ENCODE assay signal across 16 cellular contexts in genomic region chr17:44997733-44998520, GRCh38. TPM values are rescaled to one million over a fixed set of nuclear protein-coding genes. Genes with fewer than 3 reads are reported as not detected.
A peak's percentile ranks its signal among the peaks of the same experiment; 100 is the strongest.
DNase-seq lines count a peak whose midpoint lies in the region; ATAC-seq, FAIRE-seq and TF ChIP-seq lines count a peak whose summit lies in the region.
"Had no signal": no experiment of that assay in that cellular context is flagged by ENCODE, and none has a peak within 500 bp of the region (broad histone marks: within the 10 kb centered on the region; RNA-seq: fewer than 3 reads in every experiment).

No MANE protein-coding gene starts in this region.

- no peak overlapping the region for H2BK12ac ChIP-seq in H1 (ENCODE audit: low read depth, low read length)

- no peak overlapping the region for H3K23ac ChIP-seq in H1 (ENCODE audit: insufficient read length)

- H3K4me3 ChIP-seq in H1 (ENCODE audit: extremely low read depth in 1 of 4, insufficient read depth in 2 of 4, low read depth in 3 of 4, low read length in 4 of 4) (no peak overlapping the region), osteoblast (ENCODE audit: insufficient read depth, low read length) (no peak overlapping the region)
- H3K4me3 ChIP-seq: adrenal gland had no signal

- H3K27ac ChIP-seq in H1 (ENCODE audit: low read depth, low read length): no peak overlapping the region
- no peak overlapping the region for H3K27ac ChIP-seq in osteoblast (ENCODE audit: low read depth, low read length)
- H3K27ac ChIP-seq: adrenal gland had no signal

- no peaks in the 10 kb centered on the region for H4K20me1 ChIP-seq in H1 (replicated peaks in 1 of 2; ENCODE audit: control insufficient read depth in 1 of 2, insufficient read depth in 2 of 2, low read length in 2 of 2)
- no peaks in the 10 kb centered on the region for H4K20me1 ChIP-seq in osteoblast (ENCODE audit: insufficient read depth, low read length)

- TF ChIP-seq CTCF in H1 (IDR thresholded peaks at IDR 0.05; ENCODE audit: control extremely low read depth in 1 of 3, insufficient read depth in 1 of 3, low read depth in 1 of 3, low read length in 3 of 3) (no peak), osteoblast (IDR thresholded peaks at IDR 0.05; ENCODE audit: extremely low read depth, low read depth, low read length) (no peak)

- no peaks in the 10 kb centered on the region for H3K36me3 ChIP-seq in H1 (ENCODE audit: control insufficient read depth in 2 of 4, insufficient read depth in 4 of 4, low read length in 3 of 4)
- H3K36me3 ChIP-seq in osteoblast (ENCODE audit: insufficient read depth, low read length): no peaks in the 10 kb centered on the region
- H3K36me3 ChIP-seq: adrenal gland had no signal

- H2BK5ac ChIP-seq in H1 (ENCODE audit: low read depth, low read length): no peak overlapping the region

- H2BK20ac ChIP-seq in H1 (ENCODE audit: low read length): no peak overlapping the region

- no peak for TF ChIP-seq POLR2A in H1 (IDR thresholded peaks at IDR 0.05; ENCODE audit: control extremely low read depth in 1 of 2, low read depth in 2 of 2, low read length in 2 of 2)

- H3K4me2 ChIP-seq in H1 (ENCODE audit: insufficient read depth in 1 of 2, low read depth in 2 of 2, low read length in 2 of 2) (no peak overlapping the region), osteoblast (ENCODE audit: insufficient read depth, low read length) (no peak overlapping the region)

- H3K23me2 ChIP-seq in H1 (ENCODE audit: low read depth, low read length): no peaks in the 10 kb centered on the region

- H2BK120ac ChIP-seq in H1 (replicated peaks; ENCODE audit: low read depth, low read length): no peak overlapping the region

- TF ChIP-seq RAD21 in H1 (IDR thresholded peaks at IDR 0.05 in 1 of 2, conservative IDR thresholded peaks at IDR 0.05 in 1 of 2; ENCODE audit: low read depth in 2 of 2, low read length in 2 of 2): no peak

- H3K4ac ChIP-seq in H1 (replicated peaks; ENCODE audit: insufficient read length, low read depth, low read length): no peak overlapping the region

- DNase-seq in NCI-H146 (lab: John Stamatoyannopoulos, UW): peak; percentile 16
- DNase-seq in NCI-H146 treated with DMSO at 0.1 percent for 48 hours (lab: John Stamatoyannopoulos, UW; ENCODE audit: unreplicated experiment): no peak
- DNase-seq in NCI-H524 treated with DMSO at 0.1 percent for 48 hours (lab: John Stamatoyannopoulos, UW): peak; percentile 43
- no peak for DNase-seq in H1 (ENCODE audit: low read depth in 1 of 2, low spot score in 2 of 2)
- peak; percentile 79 for DNase-seq in osteoblast (ENCODE audit: insufficient read length, low spot score, missing footprints)
- DNase-seq in stimulated activated CD4-positive, alpha-beta T cell treated with anti-CD3 and anti-CD28 coated beads, Interleukin-4, amount 100 ng/mL, for 24 hours: no peak
- DNase-seq in activated gamma-delta T cell treated with Interleukin-2 at 50 U/mL for 16 hours: no peak
- DNase-seq: 8988T, adrenal gland, H9, head of caudate nucleus, NCI-H446 treated with DMSO at 0.1 percent for 48 hours had no signal

- POLR2A ChIA-PET in H1 (lab: Charles Lee; ENCODE audit: partially characterized antibody): interaction anchor here (0.7 to 0.9 kb wide), 2 partner anchors 8 to 26 kb away, joined by 3 to 4 read pairs; no protein-coding TSS in a partner anchor

- no peak overlapping the region for H2AFZ ChIP-seq in H1 (ENCODE audit: low read length)
- no peak overlapping the region for H2AFZ ChIP-seq in osteoblast (ENCODE audit: low read length)

- no peak for ATAC-seq in GM21515 (IDR thresholded peaks at IDR 0.05; ENCODE audit: unreplicated experiment)

- H3K79me2 ChIP-seq in H1 (ENCODE audit: control insufficient read depth in 1 of 2, insufficient read depth in 2 of 2, low read length in 2 of 2) (no peaks in the 10 kb centered on the region; a peak in 1 of 4 replicates), osteoblast (ENCODE audit: insufficient read depth, low read length) (no peaks in the 10 kb centered on the region)

- H4K91ac ChIP-seq in H1 (replicated peaks; ENCODE audit: insufficient read length, low read length): peak overlapping the region; percentile 22

- H3K56ac ChIP-seq in H1 (replicated peaks; ENCODE audit: insufficient read length, low read depth, low read length): no peak overlapping the region

- 0 out of 2 replicates have a peak overlapping the region, but pooled peaks have one; percentile 12 for H2BK15ac ChIP-seq in H1 (ENCODE audit: low read length)

- no peak for FAIRE-seq in H1 (lab: Jason Lieb, UNC)
- FAIRE-seq: RCC 7860 had no signal

- H2AK5ac ChIP-seq in H1 (ENCODE audit: low read depth, low read length): no peak overlapping the region; the same call in 1 of the 2 replicates

- no peak overlapping the region for H3K14ac ChIP-seq in H1 (ENCODE audit: insufficient read length)

- H4K5ac ChIP-seq in H1 (ENCODE audit: insufficient read length, low read depth, low read length): no peak overlapping the region

- CTCF ChIA-PET in H1 (lab: Charles Lee; ENCODE audit: partially characterized antibody): interaction anchor here (1.0 to 16.0 kb wide), 9 partner anchors 7 to 133 kb away, joined by 3 to 102 read pairs (median 4); no protein-coding TSS in a partner anchor

- H3K9me3 ChIP-seq in H1 (ENCODE audit: insufficient read depth in 2 of 2, low read depth in 1 of 2, low read length in 1 of 2) (peaks cover 0 to 7% of the 10 kb centered on the region in 2 experiments; a peak in 2 of 4 replicates), osteoblast (ENCODE audit: low read depth, low read length) (peaks cover 2% of the 10 kb centered on the region)
- H3K9me3 ChIP-seq: adrenal gland had no signal

- no peak overlapping the region for H3K18ac ChIP-seq in H1 (ENCODE audit: extremely low read depth, low read length)

- H3K4me1 ChIP-seq in H1 (replicated peaks in 1 of 4; ENCODE audit: control insufficient read depth in 3 of 4, insufficient read depth in 4 of 4, low read length in 3 of 4) (peaks cover 0 to 3% (median 0%) of the 10 kb centered on the region in 4 experiments; a peak in 1 of 7 replicates), osteoblast (ENCODE audit: insufficient read depth, low read length) (no peaks in the 10 kb centered on the region)
- H3K4me1 ChIP-seq: adrenal gland had no signal

- no peak overlapping the region for H4K8ac ChIP-seq in H1 (ENCODE audit: extremely low read depth, insufficient read depth, low read length)

- H3K79me1 ChIP-seq in H1 (ENCODE audit: low read depth, low read length): no peaks in the 10 kb centered on the region

- H3K9ac ChIP-seq in H1 (replicated peaks in 1 of 4; ENCODE audit: extremely low read depth in 1 of 4, low read depth in 3 of 4, low read length in 3 of 4): no peak overlapping the region

- no peak for TF ChIP-seq EP300 in H1 (IDR thresholded peaks at IDR 0.05; ENCODE audit: borderline replicate concordance in 1 of 2, low read depth in 2 of 2, low read length in 2 of 2)

- 79% methylated on average over 7 of the region's 7 CpGs; no CpG with 5 or more reads in 1 of the 2 experiments for WGBS in H1 (ENCODE audit: extremely low coverage in 1 of 2, insufficient coverage in 1 of 2, insufficient read length in 1 of 2, insufficient replicate concordance in 2 of 2, low coverage in 1 of 2, low lambda C conversion rate in 2 of 2, missing lambda C conversion rate in 1 of 2), 2 experiments

- H3K27me3 ChIP-seq in H1 (replicated peaks in 1 of 4; ENCODE audit: control insufficient read depth in 3 of 4, extremely low read depth in 1 of 4, insufficient read depth in 3 of 4, low read length in 3 of 4) (peaks cover 0 to 4% (median under 1%) of the 10 kb centered on the region in 4 experiments; a peak in 2 of 7 replicates), osteoblast (ENCODE audit: insufficient read depth, low read length) (peaks cover 11% of the 10 kb centered on the region)
- H3K27me3 ChIP-seq: adrenal gland had no signal

TF ChIP-seq in H1, 55 proteins besides CTCF, POLR2A, EP300 and RAD21:
- no peak for TF ChIP-seq TBP (IDR thresholded peaks at IDR 0.05; ENCODE audit: low read depth, low read length)

RNA-seq across cellular contexts. Expression of gene C1QL1, which starts 29.8 kb away (rescaled TPM):
- total RNA-seq in H1 (2021; fragmentation: NEBNext Ultra II Directional; extraction: Animal tissue kit (Norgen Biotek cat#: 25700)): 7.5 and 7.6 TPM in 2 replicates
- 10.5 and 16.5 TPM in 2 replicates for polyA plus RNA-seq in H1 (2011; rRNA removed)
- 8.9 TPM for polyA plus RNA-seq in H1 (2011; cell fraction: cytosol; rRNA removed)
- polyA plus RNA-seq in H1 (2011; cell fraction: nucleus; rRNA removed): 7.5 TPM
- polyA plus RNA-seq in H1 (2012, experiment 1 of 2): 2.9 to 8.4 TPM (median 5.8 TPM) in 4 replicates
- polyA plus RNA-seq in H1 (2012, experiment 2 of 2): 4.5 TPM
- 14.0 TPM for polyA plus RNA-seq in H1 (2013, experiment 1 of 2)
- polyA plus RNA-seq in H1 (2013, experiment 2 of 2): 16.0 TPM
- polyA minus RNA-seq in H1 (2011; rRNA and poly(A)+ RNA removed): 0.61 and 1.1 TPM in 2 replicates
- 2.3 TPM for polyA minus RNA-seq in H1 (2011; cell fraction: cytosol; rRNA and poly(A)+ RNA removed)
- 2.5 TPM for polyA minus RNA-seq in H1 (2011; cell fraction: nucleus; rRNA and poly(A)+ RNA removed)
- total RNA-seq in osteoblast: under 0.01 TPM in 1 of 2 replicates, not detected in the other
- total RNA-seq: epithelial cell of proximal tubule had no signal
- polyA plus RNA-seq: CD14-positive monocyte had no signal

RNA-seq across cellular contexts. Expression of gene KIF18B, which starts 50.4 kb away (rescaled TPM):
- 58.1 and 59.4 TPM in 2 replicates for total RNA-seq in H1 (2021; fragmentation: NEBNext Ultra II Directional; extraction: Animal tissue kit (Norgen Biotek cat#: 25700))
- polyA plus RNA-seq in H1 (2011; rRNA removed): 39.0 and 51.1 TPM in 2 replicates
- polyA plus RNA-seq in H1 (2011; cell fraction: cytosol; rRNA removed): 35.6 TPM
- 109 TPM for polyA plus RNA-seq in H1 (2011; cell fraction: nucleus; rRNA removed)
- 31.0 to 37.4 TPM (median 33.7 TPM) in 4 replicates for polyA plus RNA-seq in H1 (2012, experiment 1 of 2)
- 20.8 TPM for polyA plus RNA-seq in H1 (2012, experiment 2 of 2)
- 26.2 TPM for polyA plus RNA-seq in H1 (2013, experiment 1 of 2)
- 24.0 TPM for polyA plus RNA-seq in H1 (2013, experiment 2 of 2)
- 31.5 and 40.2 TPM in 2 replicates for polyA minus RNA-seq in H1 (2011; rRNA and poly(A)+ RNA removed)
- 30.2 TPM for polyA minus RNA-seq in H1 (2011; cell fraction: cytosol; rRNA and poly(A)+ RNA removed)
- 55.8 TPM for polyA minus RNA-seq in H1 (2011; cell fraction: nucleus; rRNA and poly(A)+ RNA removed)
- total RNA-seq in osteoblast: 0.72 and 1.2 TPM in 2 replicates
- polyA plus RNA-seq: CD14-positive monocyte had no signal

RNA-seq across cellular contexts. Expression of gene DCAKD, which starts 53.5 kb away (rescaled TPM):
- total RNA-seq in H1 (2021; fragmentation: NEBNext Ultra II Directional; extraction: Animal tissue kit (Norgen Biotek cat#: 25700)): 33.7 and 35.6 TPM in 2 replicates
- polyA plus RNA-seq in H1 (2011; rRNA removed): 52.9 and 61.8 TPM in 2 replicates
- polyA plus RNA-seq in H1 (2011; cell fraction: cytosol; rRNA removed): 38.7 TPM
- polyA plus RNA-seq in H1 (2011; cell fraction: nucleus; rRNA removed): 50.3 TPM
- polyA plus RNA-seq in H1 (2012, experiment 1 of 2): 35.6 to 46.5 TPM (median 40.8 TPM) in 4 replicates
- 33.9 TPM for polyA plus RNA-seq in H1 (2012, experiment 2 of 2)
- polyA plus RNA-seq in H1 (2013, experiment 1 of 2): 25.6 TPM
- polyA plus RNA-seq in H1 (2013, experiment 2 of 2): 23.7 TPM
- 38.0 and 42.8 TPM in 2 replicates for polyA minus RNA-seq in H1 (2011; rRNA and poly(A)+ RNA removed)
- 40.1 TPM for polyA minus RNA-seq in H1 (2011; cell fraction: cytosol; rRNA and poly(A)+ RNA removed)
- 25.0 TPM for polyA minus RNA-seq in H1 (2011; cell fraction: nucleus; rRNA and poly(A)+ RNA removed)
- 34.5 and 39.1 TPM in 2 replicates for total RNA-seq in osteoblast

Comparison
In these comparisons a context has a peak if more than half of its experiments do, and no peak if none do; other contexts are left out.
1. DNase-seq: peak in NCI-H146 (single experiment), NCI-H524 treated with DMSO at 0.1 percent for 48 hours (single experiment) and osteoblast (single experiment); none in NCI-H146 treated with DMSO at 0.1 percent for 48 hours (single experiment), H1 (0 of 2), stimulated activated CD4-positive, alpha-beta T cell treated with anti-CD3 and anti-CD28 coated beads, Interleukin-4, amount 100 ng/mL, for 24 hours (single experiment) and activated gamma-delta T cell treated with Interleukin-2 at 50 U/mL for 16 hours (single experiment).
2. RNA of gene KIF18B, which starts 50.4 kb away (total RNA-seq): 58.1 to 59.4 TPM in H1; 0.72 to 1.2 TPM in osteoblast; every median in the first group is over 10 times any median in the second.